Comparison of ENCODE assay signal across 14 cellular contexts in genomic region chr17:49146620-49147306, GRCh38. TPM values are rescaled to one million over a fixed set of nuclear protein-coding genes. Genes with fewer than 3 reads are reported as not detected.
DNase-seq lines count a peak whose midpoint lies in the region; ATAC-seq and TF ChIP-seq lines count a peak whose summit lies in the region.
"Had no signal": no experiment of that assay in that cellular context is flagged by ENCODE, and none has a peak within 500 bp of the region (broad histone marks: within the 10 kb centered on the region; RNA-seq: fewer than 3 reads in every experiment).

No MANE protein-coding gene starts in this region.

- no peak overlapping the region for H3K4me3 Mint-ChIP-seq in HFFc6

- BruUV-seq in A673 (replicated peaks; lab: Mats Ljungman, UMichigan): no TSS peak

- CTCF ChIA-PET in A673 (lab: Charles Lee): no interaction called here

- no peaks in the 10 kb centered on the region for H3K36me3 ChIP-seq in A673 (ENCODE audit: insufficient read depth, low read length, poor library complexity, severe bottlenecking)
- H3K36me3 ChIP-seq in lower lobe of right lung: no peaks in the 10 kb centered on the region
- H3K36me3 ChIP-seq: BLaER1, ovary had no signal

- POLR2A ChIA-PET in A673 (lab: Charles Lee; ENCODE audit: low non-redundant PET): no interaction called here

- H3K9me3 ChIP-seq in A673 (ENCODE audit: low read depth, low read length, poor library complexity, severe bottlenecking): no peaks in the 10 kb centered on the region
- no peaks in the 10 kb centered on the region for H3K9me3 ChIP-seq in lower lobe of right lung
- H3K9me3 ChIP-seq: BLaER1, ovary had no signal

- H3K9me3 Mint-ChIP-seq in HFFc6: no peaks in the 10 kb centered on the region
- H3K9me3 Mint-ChIP-seq: activated T-helper 2 cell treated with anti-CD3 and anti-CD28 coated beads, Interferon-gamma antibody, Interleukin-2, Interleukin-4, amounts not matched to agents 10 μg/mL and 5 μg/mL and 100 μg/mL, durations not matched to agents 14 hours and 24 hours and 36 hours had no signal

- H3K36me3 Mint-ChIP-seq in HFFc6 (ENCODE audit: low read depth): peaks cover 5% of the 10 kb centered on the region

- peak overlapping the region; percentile 86 for H3K27ac Mint-ChIP-seq in HFFc6
- H3K27ac Mint-ChIP-seq: activated T-helper 2 cell treated with anti-CD3 and anti-CD28 coated beads, Interferon-gamma antibody, Interleukin-2, Interleukin-4, amounts not matched to agents 10 μg/mL and 5 μg/mL and 100 μg/mL, durations not matched to agents 14 hours and 24 hours and 36 hours had no signal

- TF ChIP-seq CTCF in A673 (conservative IDR thresholded peaks at IDR 0.05; ENCODE audit: low read depth, low read length) (no peak), HFFc6 (IDR thresholded peaks at IDR 0.05) (no peak), lower lobe of right lung (IDR thresholded peaks at IDR 0.05) (no peak)

- H3K27ac ChIP-seq in A673 (ENCODE audit: low read depth, low read length, poor library complexity, severe bottlenecking) (no peak overlapping the region), lower lobe of right lung (no peak overlapping the region)
- H3K27ac ChIP-seq: BLaER1, ovary had no signal

- no peak overlapping the region for H3K4me3 ChIP-seq in A673 (ENCODE audit: low read depth, low read length, poor library complexity, severe bottlenecking)
- H3K4me3 ChIP-seq in lower lobe of right lung: no peak overlapping the region
- H3K4me3 ChIP-seq: BLaER1, ovary had no signal

- DNase-seq in A673 (ENCODE audit: low spot score) (peak; percentile 66), HFFc6 (peak; percentile 99), amniotic epithelial cell (ENCODE audit: low read depth) (peak; percentile 99), glomerular visceral epithelial cell (ENCODE audit: extremely low spot score) (peak; percentile 93), lower lobe of right lung (no peak)
- no peak for DNase-seq in effector CD8-positive, alpha-beta T cell (lab: John Stamatoyannopoulos, UW)
- DNase-seq: NCI-H2081, ovary had no signal

- H3K27me3 ChIP-seq in A673 (replicated peaks; ENCODE audit: insufficient read depth, low read depth, low read length, poor library complexity) (no peaks in the 10 kb centered on the region), lower lobe of right lung (ENCODE audit: low read depth) (peaks cover 20% of the 10 kb centered on the region)
- H3K27me3 ChIP-seq: BLaER1, ovary had no signal

- peaks cover 3% of the 10 kb centered on the region; the same call in 1 of the 2 replicates for H3K27me3 Mint-ChIP-seq in HFFc6 (ENCODE audit: insufficient read depth)

- intact Hi-C loops in A673 (cut with micrococcal nuclease; ENCODE audit: unreplicated experiment) (no loop called here), lower lobe of right lung (cut with DNase I) (no loop called here)

- ATAC-seq in GM21529 (IDR thresholded peaks at IDR 0.05; ENCODE audit: unreplicated experiment) (no peak), HG02973 (IDR thresholded peaks at IDR 0.05; ENCODE audit: unreplicated experiment) (no peak), lower lobe of right lung (no peak)

- H3K4me1 Mint-ChIP-seq in HFFc6 (ENCODE audit: low read depth): peaks cover 15% of the 10 kb centered on the region

- no peaks in the 10 kb centered on the region for H3K4me1 ChIP-seq in A673 (ENCODE audit: insufficient read depth, low read length, poor library complexity, severe bottlenecking)
- no peaks in the 10 kb centered on the region for H3K4me1 ChIP-seq in lower lobe of right lung
- H3K4me1 ChIP-seq: BLaER1 had no signal

RNA-seq across cellular contexts. Expression of gene B4GALNT2, which starts 14.2 kb away (rescaled TPM):
- not detected in 2 replicates for total RNA-seq in A673 (2021)
- total RNA-seq in HFFc6 (2021; fragmentation: NEBNext Ultra II Directional; extraction: Animal tissue kit (Norgen Biotek cat#: 25700)): not detected
- total RNA-seq in lower lobe of right lung: 0.15 TPM
- total RNA-seq: activated T-helper 2 cell treated with anti-CD3 and anti-CD28 coated beads, Interferon-gamma antibody, Interleukin-2, Interleukin-4, amounts not matched to agents 10 μg/mL and 5 μg/mL and 100 μg/mL, durations not matched to agents 14 hours and 24 hours and 36 hours; dermis microvascular lymphatic vessel endothelial cell; temporal lobe had no signal

Comparison
In these comparisons a context has a peak if more than half of its experiments do, and no peak if none do; other contexts are left out.
1. DNase-seq: peak in A673 (single experiment), HFFc6 (single experiment), amniotic epithelial cell (single experiment) and glomerular visceral epithelial cell (single experiment); none in lower lobe of right lung (single experiment) and effector CD8-positive, alpha-beta T cell (single experiment).